8 cellular contexts compared by ENCODE assay signal in the genomic region with DNA sequence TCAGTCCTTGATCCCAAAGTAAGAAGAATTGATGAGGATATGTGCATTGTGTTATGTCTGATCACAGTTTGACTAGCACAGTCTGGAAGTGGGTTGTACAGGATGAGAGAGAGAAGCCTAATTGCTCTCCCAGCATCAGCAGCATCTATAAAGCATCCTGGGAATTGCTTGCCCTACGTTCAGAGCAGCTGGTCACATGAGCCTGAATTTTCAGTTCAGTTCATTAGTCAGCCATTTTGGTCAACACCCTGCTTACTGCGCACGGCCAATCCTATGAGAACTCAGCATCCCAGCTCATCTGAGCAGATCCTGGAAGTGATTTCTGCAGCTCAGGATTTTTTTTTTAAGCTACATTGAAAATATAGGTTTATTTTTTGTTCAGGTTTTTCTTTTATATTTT. TPM values are rescaled to one million over a fixed set of nuclear protein-coding genes. Genes with fewer than 3 reads are reported as not detected.
A peak's percentile ranks its signal among the peaks of the same experiment; 100 is the strongest.
DNase-seq lines count a peak whose midpoint lies in the region; ATAC-seq and TF ChIP-seq lines count a peak whose summit lies in the region.

A gene with protein sequence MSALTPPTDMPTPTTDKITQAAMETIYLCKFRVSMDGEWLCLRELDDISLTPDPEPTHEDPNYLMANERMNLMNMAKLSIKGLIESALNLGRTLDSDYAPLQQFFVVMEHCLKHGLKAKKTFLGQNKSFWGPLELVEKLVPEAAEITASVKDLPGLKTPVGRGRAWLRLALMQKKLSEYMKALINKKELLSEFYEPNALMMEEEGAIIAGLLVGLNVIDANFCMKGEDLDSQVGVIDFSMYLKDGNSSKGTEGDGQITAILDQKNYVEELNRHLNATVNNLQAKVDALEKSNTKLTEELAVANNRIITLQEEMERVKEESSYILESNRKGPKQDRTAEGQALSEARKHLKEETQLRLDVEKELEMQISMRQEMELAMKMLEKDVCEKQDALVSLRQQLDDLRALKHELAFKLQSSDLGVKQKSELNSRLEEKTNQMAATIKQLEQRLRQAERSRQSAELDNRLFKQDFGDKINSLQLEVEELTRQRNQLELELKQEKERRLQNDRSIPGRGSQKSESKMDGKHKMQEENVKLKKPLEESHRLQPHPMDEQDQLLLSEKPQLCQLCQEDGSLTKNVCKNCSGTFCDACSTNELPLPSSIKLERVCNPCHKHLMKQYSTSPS (plus strand): TSS at position 218 of the 400 bp plus-strand sequence. CDS start 610 bp downstream, outside the sequence.

- H3K9me3 ChIP-seq in neuron (ENCODE audit: low read length): no peaks in the 10 kb centered on the region

- intact Hi-C loops in activated B cell treated with CpG ODN at 0.5 μM for 24 hours (cut with micrococcal nuclease): no loop called here

- H3K36me3 Mint-ChIP-seq in activated B cell treated with CpG ODN at 0.5 μM for 24 hours (ENCODE audit: low read depth): no peaks in the 10 kb centered on the region

- ATAC-seq in activated B cell treated with CpG ODN at 0.5 μM for 24 hours (ENCODE audit: low read depth) (no peak), GM18909 (IDR thresholded peaks at IDR 0.05; ENCODE audit: poor library complexity, unreplicated experiment) (no peak), HG02678 (IDR thresholded peaks at IDR 0.05; ENCODE audit: unreplicated experiment) (no peak)

- peaks cover 8% of the 10 kb centered on the region for H3K36me3 ChIP-seq in neuron (ENCODE audit: insufficient read depth, low read length)

- peak; percentile 83 for DNase-seq in Caki2 (ENCODE audit: low read depth)
- DNase-seq in NCI-H1436 treated with DMSO at 0.1 percent for 48 hours (lab: John Stamatoyannopoulos, UW): peak; percentile 91
- no peak for DNase-seq in activated B cell treated with CpG ODN at 0.5 μM for 24 hours
- peak; percentile 92 for DNase-seq in foreskin melanocyte
- DNase-seq in GDM1 (lab: John Stamatoyannopoulos, UW): no peak

- H3K4me3 ChIP-seq in neuron (ENCODE audit: low read length): peak within 1 kb of the TSS; percentile 78

- H2AFZ ChIP-seq in neuron (ENCODE audit: low read depth, low read length): no peak within 1 kb of the TSS

- CTCF ChIA-PET in activated B cell treated with CpG ODN at 0.5 μM for 24 hours (lab: Charles Lee): interaction anchor here (3.1 kb wide), 1 partner anchor 13 kb away, joined by 8 read pairs; no protein-coding TSS in a partner anchor

- H3K27me3 ChIP-seq in neuron (ENCODE audit: insufficient read depth, low read length): no peaks in the 10 kb centered on the region

- no peaks in the 10 kb centered on the region for H3K9me3 Mint-ChIP-seq in activated B cell treated with CpG ODN at 0.5 μM for 24 hours

- H3K27me3 Mint-ChIP-seq in activated B cell treated with CpG ODN at 0.5 μM for 24 hours: no peaks in the 10 kb centered on the region

- H3K4me1 Mint-ChIP-seq in activated B cell treated with CpG ODN at 0.5 μM for 24 hours: peaks cover 9% of the 10 kb centered on the region

- H3K4me1 ChIP-seq in neuron (ENCODE audit: insufficient read depth, low read length): peaks cover 15% of the 10 kb centered on the region

- POLR2A ChIA-PET in activated B cell treated with CpG ODN at 0.5 μM for 24 hours (lab: Charles Lee): interaction anchor here (0.7 to 2.7 kb wide), 3 partner anchors 13 to 78 kb away, joined by 3 to 9 read pairs (median 6); no protein-coding TSS in a partner anchor

- in situ Hi-C loops in Caki2 (cut with HindIII; ENCODE audit: low pct_unique_long_range_greater_than_20kb, low sequenced_read_pairs): no loop called here

- no peak within 1 kb of the TSS for H3K27ac Mint-ChIP-seq in activated B cell treated with CpG ODN at 0.5 μM for 24 hours

- TF ChIP-seq CTCF in activated B cell treated with CpG ODN at 0.5 μM for 24 hours (IDR thresholded peaks at IDR 0.05): no peak

- H3K4me3 Mint-ChIP-seq in activated B cell treated with CpG ODN at 0.5 μM for 24 hours: no peak within 1 kb of the TSS

RNA-seq across cellular contexts. Expression of the gene that starts here (rescaled TPM):
- total RNA-seq in Caki2 (2014; rRNA removed; shearing (Covaris generic); ENCODE audit: low replicate concordance): 18.2 and 42.9 TPM in 2 replicates
- total RNA-seq in activated B cell treated with CpG ODN at 0.5 μM for 24 hours: 55.0 and 69.4 TPM in 2 replicates

Comparison
In these comparisons a context has a peak if more than half of its experiments do, and no peak if none do; other contexts are left out.
1. DNase-seq: peak in Caki2 (single experiment), NCI-H1436 treated with DMSO at 0.1 percent for 48 hours (single experiment) and foreskin melanocyte (single experiment); none in activated B cell treated with CpG ODN at 0.5 μM for 24 hours (single experiment) and GDM1 (single experiment).